8 cellular contexts compared by ENCODE assay signal in genomic region chr4:124275-125081, GRCh38. TPM values are rescaled to one million over a fixed set of nuclear protein-coding genes. Genes with fewer than 3 reads are reported as not detected.
DNase-seq lines count a peak whose midpoint lies in the region; ATAC-seq and TF ChIP-seq lines count a peak whose summit lies in the region.

Gene ZNF718, plus strand, starts transcription at chr4:124501. Its CDS starts 170 bp downstream, at chr4:124671.

- intact Hi-C loops in activated CD4-positive, alpha-beta T cell treated with anti-CD3 and anti-CD28 coated beads, Interleukin-2, amount 10 ng/mL, durations not matched to agents 24 days and 14 days (cut with micrococcal nuclease): loop anchor here (5.0 kb wide), 3 partner anchors 118 to 348 kb away; partner anchors contain the start of gene ZNF141

- H3K4me1 Mint-ChIP-seq in activated CD4-positive, alpha-beta T cell treated with anti-CD3 and anti-CD28 coated beads, Interleukin-2, amount 10 ng/mL, durations not matched to agents 24 days and 14 days: peaks cover 25% of the 10 kb centered on the region

- H3K27me3 Mint-ChIP-seq in activated CD4-positive, alpha-beta T cell treated with anti-CD3 and anti-CD28 coated beads, Interleukin-2, amount 10 ng/mL, durations not matched to agents 24 days and 14 days: no peaks in the 10 kb centered on the region

- H3K4me3 ChIP-seq in AG04449 (ENCODE audit: low read depth, low read length): peak within 1 kb of the TSS; percentile 90
- peak within 1 kb of the TSS; percentile 73 for H3K4me3 ChIP-seq in coronary artery

- peak; percentile 84 for DNase-seq in AG04449 (ENCODE audit: low read depth, low spot score)
- DNase-seq in NCI-H345 (lab: John Stamatoyannopoulos, UW): peak; percentile 90
- DNase-seq in activated CD4-positive, alpha-beta T cell treated with anti-CD3 and anti-CD28 coated beads, Interleukin-2, amount 10 ng/mL, durations not matched to agents 24 days and 14 days: peak; percentile 97
- DNase-seq in coronary artery (ENCODE audit: low spot score): peak; percentile 96
- DNase-seq in stimulated activated CD4-positive, alpha-beta T cell treated with anti-CD3 and anti-CD28 coated beads, Interleukin-1b, Interleukin-23, amount 100 ng/mL, for 48 hours: peak; percentile 95

- H3K27me3 ChIP-seq in layer of hippocampus (ENCODE audit: control insufficient read depth, insufficient read depth, low read length): no peaks in the 10 kb centered on the region

- H3K9me3 Mint-ChIP-seq in activated CD4-positive, alpha-beta T cell treated with anti-CD3 and anti-CD28 coated beads, Interleukin-2, amount 10 ng/mL, durations not matched to agents 24 days and 14 days: peaks cover 25% of the 10 kb centered on the region

- H3K27ac Mint-ChIP-seq in activated CD4-positive, alpha-beta T cell treated with anti-CD3 and anti-CD28 coated beads, Interleukin-2, amount 10 ng/mL, durations not matched to agents 24 days and 14 days: peak within 1 kb of the TSS; percentile 99

- peaks cover 36% of the 10 kb centered on the region for H3K36me3 Mint-ChIP-seq in activated CD4-positive, alpha-beta T cell treated with anti-CD3 and anti-CD28 coated beads, Interleukin-2, amount 10 ng/mL, durations not matched to agents 24 days and 14 days (ENCODE audit: low read depth)

- ATAC-seq in GM18870 (IDR thresholded peaks at IDR 0.05; ENCODE audit: unreplicated experiment): peak; percentile 98
- peak; percentile 99 for ATAC-seq in HG03159 (IDR thresholded peaks at IDR 0.05; ENCODE audit: unreplicated experiment)

- POLR2A ChIA-PET in AG04449 (lab: Yijun Ruan, JAX): interaction anchor here (1.4 to 1.9 kb wide), 2 partner anchors 11 to 71 kb away, joined by 3 to 5 read pairs; partner anchors contain the start of gene ZNF595

- H3K27ac ChIP-seq in coronary artery (peak within 1 kb of the TSS; percentile 64 to 92), layer of hippocampus (ENCODE audit: low read depth, low read length) (peak within 1 kb of the TSS; percentile 92)

- CTCF ChIA-PET in AG04449 (lab: Yijun Ruan, JAX): interaction anchor here (0.9 to 1.0 kb wide), 2 partner anchors 8 to 26 kb away, joined by 3 read pairs; no protein-coding TSS in a partner anchor

- TF ChIP-seq CTCF in AG04449 (IDR thresholded peaks at IDR 0.05; ENCODE audit: insufficient read depth, low read length, missing control alignments) (no peak), coronary artery (IDR thresholded peaks at IDR 0.05) (no peak)

- peak within 1 kb of the TSS; percentile 100 for H3K4me3 Mint-ChIP-seq in activated CD4-positive, alpha-beta T cell treated with anti-CD3 and anti-CD28 coated beads, Interleukin-2, amount 10 ng/mL, durations not matched to agents 24 days and 14 days

RNA-seq across cellular contexts. Expression of gene ZNF718, which starts in this region (rescaled TPM):
- 7.6 and 7.7 TPM in 2 replicates for total RNA-seq in activated CD4-positive, alpha-beta T cell treated with anti-CD3 and anti-CD28 coated beads, Interleukin-2, amount 10 ng/mL, durations not matched to agents 24 days and 14 days

Comparison
In these comparisons a context has a peak if more than half of its experiments do, and no peak if none do; other contexts are left out.
1. Peak in every context shown above with its lines: DNase-seq, ATAC-seq, H3K4me3 ChIP-seq and H3K27ac ChIP-seq.